ENCODE assay signal across 24 cellular contexts in genomic region chr17:72191356-72191755, GRCh38.
DNase-seq lines count a peak whose midpoint lies in the region; ATAC-seq and TF ChIP-seq lines count a peak whose summit lies in the region.
"Had no signal": no experiment of that assay in that cellular context is flagged by ENCODE, and none has a peak within 500 bp of the region (broad histone marks: within the 10 kb centered on the region; RNA-seq: fewer than 3 reads in every experiment).

No MANE protein-coding gene starts in this region.

- H3K36me3 ChIP-seq in lung (ENCODE audit: control insufficient read depth in 2 of 2, insufficient read depth in 2 of 2, low read length in 2 of 2), result no peaks in the 10 kb centered on the region
- H3K36me3 ChIP-seq in upper lobe of right lung, result no peaks in the 10 kb centered on the region
- H3K36me3 ChIP-seq in CD8-positive, alpha-beta memory T cell (ENCODE audit: insufficient read depth, low read length), result no peaks in the 10 kb centered on the region
- H3K36me3 ChIP-seq: BLaER1, SJSA1 had no signal

- peaks cover 3 to 15% (median 5%) of the 10 kb centered on the region in 5 donors for H3K9me3 Mint-ChIP-seq in CD8-positive, alpha-beta memory T cell

- H3K27me3 Mint-ChIP-seq in CD8-positive, alpha-beta memory T cell, result peaks cover 0 to 2% of the 10 kb centered on the region in 2 donors
- H3K27me3 Mint-ChIP-seq: CD4-positive, alpha-beta T cell had no signal

- no peak overlapping the region for H3K4me3 Mint-ChIP-seq in CD8-positive, alpha-beta memory T cell
- H3K4me3 Mint-ChIP-seq: CD4-positive, alpha-beta T cell; IgD-negative memory B cell had no signal

- no peak for TF ChIP-seq CTCF in coronary artery (IDR thresholded peaks at IDR 0.05)
- no peak for TF ChIP-seq CTCF in lung (IDR thresholded peaks at IDR 0.05; ENCODE audit: control extremely low read depth, extremely low read depth)
- no peak for TF ChIP-seq CTCF in upper lobe of right lung (IDR thresholded peaks at IDR 0.05)

- H3K27me3 ChIP-seq in lung (ENCODE audit: control insufficient read depth, insufficient read depth) (no peaks in the 10 kb centered on the region), upper lobe of right lung (no peaks in the 10 kb centered on the region)
- no peaks in the 10 kb centered on the region for H3K27me3 ChIP-seq in CD8-positive, alpha-beta memory T cell (ENCODE audit: insufficient read depth, low read length, poor library complexity, severe bottlenecking)
- H3K27me3 ChIP-seq: BLaER1, SJSA1 had no signal

- intact Hi-C loops in left ventricle myocardium superior (cut with micrococcal nuclease) (no loop called here), upper lobe of right lung (cut with DNase I) (no loop called here)

- peak overlapping the region; percentile 30 for H3K4me3 ChIP-seq in coronary artery
- H3K4me3 ChIP-seq in lung, result no peak overlapping the region
- no peak overlapping the region for H3K4me3 ChIP-seq in upper lobe of right lung
- no peak overlapping the region for H3K4me3 ChIP-seq in CD8-positive, alpha-beta memory T cell (ENCODE audit: low read length)
- H3K4me3 ChIP-seq: BLaER1, SJSA1 had no signal

- 73 to 87% methylated on average over 5 of the region's 5 CpGs for WGBS in lung, 2 donors

- no peak overlapping the region for H3K27ac Mint-ChIP-seq in CD8-positive, alpha-beta memory T cell
- H3K27ac Mint-ChIP-seq: CD4-positive, alpha-beta T cell; IgD-negative memory B cell had no signal

- CTCF ChIA-PET in CD8-positive, alpha-beta memory T cell (lab: Charles Lee), result no interaction called here

- no peaks in the 10 kb centered on the region for H3K4me1 Mint-ChIP-seq in CD8-positive, alpha-beta memory T cell
- H3K4me1 Mint-ChIP-seq: IgD-negative memory B cell had no signal

- DNase-seq in coronary artery (ENCODE audit: low spot score), result no peak
- no peak for DNase-seq in left ventricle myocardium superior
- no peak for DNase-seq in lung (ENCODE audit: low spot score)
- no peak for DNase-seq in upper lobe of right lung
- DNase-seq in CD8-positive, alpha-beta memory T cell, result no peak
- no peak for DNase-seq in HT-29 (ENCODE audit: low spot score)
- DNase-seq in AML-193 (lab: John Stamatoyannopoulos, UW), result no peak
- DNase-seq: Caco-2; CD4-positive, alpha-beta T cell; DMS 273 treated with DMSO at 0.1 percent for 48 hours; GOT3; HCEC 1CT; MV-4-11; NCI-H1105 treated with DMSO at 0.1 percent for 48 hours; NCI-H2029 treated with DMSO at 0.1 percent for 48 hours; NCI-H2171; NCI-H345; NCI-H524; NCI-H774 had no signal

- H3K9me3 ChIP-seq in lung (ENCODE audit: control insufficient read depth in 2 of 2, insufficient read depth in 1 of 2, low read length in 1 of 2) (peaks cover 0 to 8% of the 10 kb centered on the region in 2 donors), upper lobe of right lung (no peaks in the 10 kb centered on the region)
- H3K9me3 ChIP-seq in CD8-positive, alpha-beta memory T cell (ENCODE audit: low read length), result no peaks in the 10 kb centered on the region
- H3K9me3 ChIP-seq: Caco-2 had no signal

- H3K4me1 ChIP-seq in lung (ENCODE audit: control insufficient read depth in 2 of 2, insufficient read depth in 2 of 2, low read length in 2 of 2), result peaks cover 0 to 3% of the 10 kb centered on the region in 2 donors
- no peaks in the 10 kb centered on the region for H3K4me1 ChIP-seq in upper lobe of right lung
- no peaks in the 10 kb centered on the region for H3K4me1 ChIP-seq in CD8-positive, alpha-beta memory T cell (ENCODE audit: insufficient read depth, low read length)
- H3K4me1 ChIP-seq: Caco-2, SJSA1 had no signal

- peak overlapping the region in 1 of 2 donors; percentile 81 for H3K27ac ChIP-seq in coronary artery
- H3K27ac ChIP-seq in lung (ENCODE audit: low read depth in 1 of 2, low read length in 1 of 2), result peak overlapping the region; percentile 10 to 37
- peak overlapping the region; percentile 55 for H3K27ac ChIP-seq in upper lobe of right lung
- H3K27ac ChIP-seq in CD8-positive, alpha-beta memory T cell (ENCODE audit: low read depth, low read length), result no peak overlapping the region
- H3K27ac ChIP-seq: BLaER1, HL-60, SJSA1 had no signal

- ATAC-seq in left ventricle myocardium superior, result peak; percentile 3
- ATAC-seq in lung (ENCODE audit: insufficient read depth, low FRiP score), result no peak
- no peak for ATAC-seq in upper lobe of right lung
- ATAC-seq: Panc1 had no signal

- no peaks in the 10 kb centered on the region for H3K36me3 Mint-ChIP-seq in CD8-positive, alpha-beta memory T cell
- H3K36me3 Mint-ChIP-seq: IgD-negative memory B cell had no signal

- POLR2A ChIA-PET in CD8-positive, alpha-beta memory T cell (lab: Charles Lee), result no interaction called here
